8 cellular contexts compared by ENCODE assay signal in genomic region chr4:159048166-159048886, GRCh38. TPM values are rescaled to one million over a fixed set of nuclear protein-coding genes. Genes with fewer than 3 reads are reported as not detected.
DNase-seq lines count a peak whose midpoint lies in the region; ATAC-seq, FAIRE-seq and TF ChIP-seq lines count a peak whose summit lies in the region.

No MANE protein-coding gene starts in this region.

- H3K9me3 ChIP-seq in WERI-Rb-1 (ENCODE audit: severe bottlenecking) = no peaks in the 10 kb centered on the region
- no peaks in the 10 kb centered on the region for H3K9me3 ChIP-seq in psoas muscle

- 9 to 12% (median 12%) methylated on average over 16 of the region's 16 CpGs for WGBS in psoas muscle, 3 donors

- ATAC-seq in psoas muscle (peak; percentile 44 to 81 (median 60)), HG03280 (IDR thresholded peaks at IDR 0.05; ENCODE audit: unreplicated experiment) (no peak), HG03439 (IDR thresholded peaks at IDR 0.05; ENCODE audit: unreplicated experiment) (no peak)

- no peak for TF ChIP-seq CTCF in WERI-Rb-1 (IDR thresholded peaks at IDR 0.05; ENCODE audit: low read depth, low read length)
- no peak for TF ChIP-seq CTCF in psoas muscle (IDR thresholded peaks at IDR 0.05)

- no peak overlapping the region for H3K4me3 ChIP-seq in WERI-Rb-1 (ENCODE audit: low read depth, low read length)
- H3K4me3 ChIP-seq in psoas muscle = peak overlapping the region; percentile 59

- no peak for TF ChIP-seq POLR2A in H54 (IDR thresholded peaks at IDR 0.05; ENCODE audit: low read depth, low read length)

- FAIRE-seq in H54 (lab: Jason Lieb, UNC) = no peak

- DNase-seq in H54 (ENCODE audit: insufficient read length, low spot score) (peak; percentile 16), WERI-Rb-1 (peak; percentile 33), cardiac septum (ENCODE audit: low spot score) (peak; percentile 78), psoas muscle (peak; percentile 57 to 67), D341Med (ENCODE audit: low spot score) (no peak)
- no peak for DNase-seq in activated naive CD4-positive, alpha-beta T cell treated with Interleukin-2 at 50 U/mL for 16 hours

- H3K36me3 ChIP-seq in WERI-Rb-1 = no peaks in the 10 kb centered on the region
- H3K36me3 ChIP-seq in psoas muscle (ENCODE audit: insufficient read depth in 1 of 2, low read depth in 1 of 2) = no peaks in the 10 kb centered on the region

- H3K27me3 ChIP-seq in WERI-Rb-1 (ENCODE audit: insufficient read depth, low read depth, severe bottlenecking) = no peaks in the 10 kb centered on the region
- no peaks in the 10 kb centered on the region for H3K27me3 ChIP-seq in psoas muscle (ENCODE audit: insufficient read depth in 3 of 3, low read length in 2 of 3)

- intact Hi-C loops in cardiac septum (cut with DNase I) (loop anchor here (5.0 kb wide), 1 partner anchor 119 kb away; no protein-coding TSS in a partner anchor), psoas muscle (cut with DNase I) (no loop called here)

- H3K27ac ChIP-seq in WERI-Rb-1 (no peak overlapping the region), psoas muscle (no peak overlapping the region)

- no peaks in the 10 kb centered on the region for H3K4me1 ChIP-seq in psoas muscle

RNA-seq across cellular contexts. Expression of gene RAPGEF2, which starts 54.6 kb away (rescaled TPM):
- 52.3 TPM for total RNA-seq in cardiac septum
- total RNA-seq in psoas muscle = 10 to 100 TPM; 20.4 to 35.2 (median 22.3) TPM
- 10 to 100 TPM in 1 of 3 donors, 1 to 10 TPM in 2; 4.6 to 15.3 (median 6.3) TPM for polyA plus RNA-seq in psoas muscle

Comparison
In these comparisons a context has a peak if more than half of its experiments do, and no peak if none do; other contexts are left out.
1. DNase-seq: peak in H54 (single experiment), WERI-Rb-1 (single experiment), cardiac septum (single experiment) and psoas muscle (2 of 2); none in activated naive CD4-positive, alpha-beta T cell treated with Interleukin-2 at 50 U/mL for 16 hours (single experiment) and D341Med (single experiment).
2. ATAC-seq: peak in psoas muscle (4 of 4); none in HG03280 (single experiment) and HG03439 (single experiment).